Comparison of ENCODE assay signal across 8 cellular contexts in the genomic region with DNA sequence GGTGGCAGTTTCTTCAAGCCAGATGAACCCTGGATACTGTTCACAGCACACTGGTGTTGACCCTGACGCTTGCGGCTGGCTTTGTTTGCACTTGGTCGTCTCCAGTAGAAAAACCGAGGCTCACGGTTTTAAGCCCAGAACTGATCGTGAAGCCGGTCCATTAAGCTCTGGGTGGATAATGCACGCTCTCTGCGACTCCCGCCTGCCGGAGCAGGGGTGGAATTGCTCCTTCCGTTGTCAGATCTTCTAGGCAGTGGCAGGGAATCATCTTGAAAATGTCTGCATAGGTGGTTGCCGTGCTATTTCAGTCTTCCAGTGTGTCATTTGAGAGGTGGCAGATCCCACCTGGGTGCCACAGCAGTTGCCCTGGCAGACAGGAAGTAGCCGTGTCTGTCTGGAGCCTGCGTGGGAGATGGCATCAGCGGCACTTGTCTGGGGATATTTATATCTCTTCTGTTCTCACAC. TPM values are rescaled to one million over a fixed set of nuclear protein-coding genes. Genes with fewer than 3 reads are reported as not detected.
A peak's percentile ranks its signal among the peaks of the same experiment; 100 is the strongest.
DNase-seq lines count a peak whose midpoint lies in the region; ATAC-seq and TF ChIP-seq lines count a peak whose summit lies in the region.

No MANE protein-coding gene starts in this region.

- CTCF ChIA-PET in activated B cell treated with CpG ODN at 0.5 μM for 24 hours (lab: Charles Lee) = no interaction called here

- no peak for TF ChIP-seq CTCF in activated B cell treated with CpG ODN at 0.5 μM for 24 hours (IDR thresholded peaks at IDR 0.05)
- peak in 40 of 56 donors; percentile 8 to 56 (median 40) for TF ChIP-seq CTCF in dorsolateral prefrontal cortex (IDR thresholded peaks at IDR 0.05 in 54 of 56, conservative IDR thresholded peaks at IDR 0.05 in 2 of 56; ENCODE audit: low read depth in 1 of 56, partially characterized antibody in 56 of 56)
- peak; percentile 59 for TF ChIP-seq CTCF in upper lobe of right lung (IDR thresholded peaks at IDR 0.05)
- TF ChIP-seq CTCF in foreskin keratinocyte (conservative IDR thresholded peaks at IDR 0.05) = no peak

- peaks cover 52% of the 10 kb centered on the region for H3K36me3 Mint-ChIP-seq in activated B cell treated with CpG ODN at 0.5 μM for 24 hours (ENCODE audit: low read depth)

- H3K9ac ChIP-seq in HUES6 (ENCODE audit: low read length) (peak overlapping the region; percentile 69), mucosa of stomach (ENCODE audit: low read length) (no peak overlapping the region)

- peak overlapping the region; percentile 17; the same call in 1 of the 2 replicates for H3K4me3 ChIP-seq in HUES6 (ENCODE audit: low read depth, low read length)
- peak overlapping the region in 57 of 59 donors; percentile 0 to 56 (median 33) for H3K4me3 ChIP-seq in dorsolateral prefrontal cortex
- H3K4me3 ChIP-seq in mucosa of stomach (ENCODE audit: low read length) = peak overlapping the region; percentile 35
- peak overlapping the region; percentile 34 for H3K4me3 ChIP-seq in upper lobe of right lung

- peaks cover 40% of the 10 kb centered on the region for H3K4me1 Mint-ChIP-seq in activated B cell treated with CpG ODN at 0.5 μM for 24 hours

- H3K4me1 ChIP-seq in HUES6 (ENCODE audit: control insufficient read depth, insufficient read depth, low read length) = peaks cover 35% of the 10 kb centered on the region
- H3K4me1 ChIP-seq in mucosa of stomach (ENCODE audit: control insufficient read depth, insufficient read depth, low read length) = peaks cover 50% of the 10 kb centered on the region
- peaks cover 32% of the 10 kb centered on the region for H3K4me1 ChIP-seq in upper lobe of right lung
- peaks cover 15% of the 10 kb centered on the region for H3K4me1 ChIP-seq in foreskin keratinocyte

- no peaks in the 10 kb centered on the region for H3K9me3 Mint-ChIP-seq in activated B cell treated with CpG ODN at 0.5 μM for 24 hours

- H3K36me3 ChIP-seq in HUES6 (ENCODE audit: control insufficient read depth, insufficient read depth, low read length) (peaks cover 6% of the 10 kb centered on the region; the same call in 1 of the 2 replicates), mucosa of stomach (ENCODE audit: control insufficient read depth, insufficient read depth, low read length) (no peaks in the 10 kb centered on the region), upper lobe of right lung (peaks cover 23% of the 10 kb centered on the region)

- no peaks in the 10 kb centered on the region for H3K27me3 Mint-ChIP-seq in activated B cell treated with CpG ODN at 0.5 μM for 24 hours

- H3K27ac ChIP-seq in HUES6 (ENCODE audit: low read depth, low read length) (peak overlapping the region; percentile 52; the same call in 1 of the 2 replicates), dorsolateral prefrontal cortex (peak overlapping the region; percentile 14 to 99 (median 87)), upper lobe of right lung (peak overlapping the region; percentile 71), foreskin keratinocyte (no peak overlapping the region)

- no peak for ATAC-seq in activated B cell treated with CpG ODN at 0.5 μM for 24 hours (ENCODE audit: low read depth)
- ATAC-seq in upper lobe of right lung = peak; percentile 57
- no peak for ATAC-seq in GM18909 (IDR thresholded peaks at IDR 0.05; ENCODE audit: poor library complexity, unreplicated experiment)
- no peak for ATAC-seq in HG03108 (IDR thresholded peaks at IDR 0.05; ENCODE audit: unreplicated experiment)
- ATAC-seq in foreskin keratinocyte = no peak

- POLR2A ChIA-PET in activated B cell treated with CpG ODN at 0.5 μM for 24 hours (lab: Charles Lee) = interaction anchor here (1.0 kb wide), 1 partner anchor 27 kb away, joined by 5 read pairs; no protein-coding TSS in a partner anchor

- intact Hi-C loops in activated B cell treated with CpG ODN at 0.5 μM for 24 hours (cut with micrococcal nuclease) = no loop called here
- intact Hi-C loops in dorsolateral prefrontal cortex (cut with DNase I) = no loop called here
- intact Hi-C loops in upper lobe of right lung (cut with DNase I) = no loop called here

- no peak for DNase-seq in activated B cell treated with CpG ODN at 0.5 μM for 24 hours
- DNase-seq in dorsolateral prefrontal cortex = peak in 6 of 10 donors; percentile 43 to 77 (median 53)
- no peak for DNase-seq in upper lobe of right lung
- no peak for DNase-seq in foreskin keratinocyte

- H3K4me3 Mint-ChIP-seq in activated B cell treated with CpG ODN at 0.5 μM for 24 hours = no peak overlapping the region

- peaks cover 41% of the 10 kb centered on the region for H3K27me3 ChIP-seq in HUES6 (ENCODE audit: control insufficient read depth, insufficient read depth, low read length)
- H3K27me3 ChIP-seq in dorsolateral prefrontal cortex = no peaks in the 10 kb centered on the region
- H3K27me3 ChIP-seq in mucosa of stomach (ENCODE audit: control insufficient read depth, insufficient read depth, low read length) = no peaks in the 10 kb centered on the region
- no peaks in the 10 kb centered on the region for H3K27me3 ChIP-seq in upper lobe of right lung
- no peaks in the 10 kb centered on the region for H3K27me3 ChIP-seq in foreskin keratinocyte

- peak overlapping the region; percentile 65 for H3K27ac Mint-ChIP-seq in activated B cell treated with CpG ODN at 0.5 μM for 24 hours

- H3K9me3 ChIP-seq in HUES6 (ENCODE audit: control insufficient read depth, insufficient read depth, low read depth, low read length) (no peaks in the 10 kb centered on the region), mucosa of stomach (ENCODE audit: control insufficient read depth, low read length) (no peaks in the 10 kb centered on the region), upper lobe of right lung (no peaks in the 10 kb centered on the region)

RNA-seq across cellular contexts. Expression of a gene that starts 35.9 kb away (rescaled TPM):
- 98.3 and 111 TPM in 2 replicates for total RNA-seq in activated B cell treated with CpG ODN at 0.5 μM for 24 hours
- total RNA-seq in dorsolateral prefrontal cortex = 10 to 100 TPM; 24.1 to 55.6 (median 34.6) TPM
- total RNA-seq in upper lobe of right lung = 48.9 TPM
- total RNA-seq in foreskin keratinocyte = 21.3 and 25.8 TPM in 2 replicates
- polyA plus RNA-seq in foreskin keratinocyte = 21.8 and 29.1 TPM in 2 replicates

RNA-seq across cellular contexts. Expression of a gene that starts 57.5 kb away (rescaled TPM):
- 37.5 and 42.7 TPM in 2 replicates for total RNA-seq in activated B cell treated with CpG ODN at 0.5 μM for 24 hours
- total RNA-seq in dorsolateral prefrontal cortex = 10 to 100 TPM; 45.2 to 88.6 (median 58.7) TPM
- total RNA-seq in upper lobe of right lung = 33.3 TPM
- 20.9 and 22.2 TPM in 2 replicates for total RNA-seq in foreskin keratinocyte
- polyA plus RNA-seq in foreskin keratinocyte = 3.6 and 3.8 TPM in 2 replicates

Comparison
In these comparisons a context has a peak if more than half of its experiments do, and no peak if none do; other contexts are left out.
1. DNase-seq: peak in dorsolateral prefrontal cortex (6 of 10); none in activated B cell treated with CpG ODN at 0.5 μM for 24 hours (single experiment), upper lobe of right lung (single experiment) and foreskin keratinocyte (0 of 2).
2. CTCF ChIP-seq: peak in dorsolateral prefrontal cortex (40 of 56) and upper lobe of right lung (single experiment); none in activated B cell treated with CpG ODN at 0.5 μM for 24 hours (single experiment) and foreskin keratinocyte (single experiment).
3. Peak in every context shown above with its lines, with median percentiles within 50 percentile points of each other: H3K4me3 ChIP-seq.